ENCODE assay signal across 1 cellular context in genomic region chr22:24599514-24599913, GRCh38.
TF ChIP-seq lines count a peak whose summit lies in the region.

No MANE protein-coding gene starts in this region.

TF ChIP-seq in WTC11, 78 proteins besides CTCF, POLR2A, EP300 and RAD21 (continued from another document):
- TF ChIP-seq ARID4B (CRISPR knock-in tag; IDR thresholded peaks at IDR 0.05; ENCODE audit: borderline replicate concordance) (no peak), JUN (CRISPR knock-in tag; IDR thresholded peaks at IDR 0.05) (no peak), ZNF138 (CRISPR knock-in tag; conservative IDR thresholded peaks at IDR 0.05) (no peak), ZNF532 (CRISPR knock-in tag; IDR thresholded peaks at IDR 0.05; ENCODE audit: borderline replicate concordance) (no peak), IRF2 (CRISPR knock-in tag; IDR thresholded peaks at IDR 0.05; ENCODE audit: borderline replicate concordance, low read depth) (no peak), SMAD3 (CRISPR knock-in tag; IDR thresholded peaks at IDR 0.05; ENCODE audit: borderline replicate concordance) (no peak), SOX15 (CRISPR knock-in tag; IDR thresholded peaks at IDR 0.05) (no peak), ZBTB43 (CRISPR knock-in tag; IDR thresholded peaks at IDR 0.05) (no peak), NFATC4 (CRISPR knock-in tag; IDR thresholded peaks at IDR 0.05) (no peak), GABPB1 (CRISPR knock-in tag; IDR thresholded peaks at IDR 0.05) (no peak), NFYB (CRISPR knock-in tag; conservative IDR thresholded peaks at IDR 0.05; ENCODE audit: low read depth) (no peak), ZNF232 (CRISPR knock-in tag; IDR thresholded peaks at IDR 0.05) (no peak), E2F4 (CRISPR knock-in tag; IDR thresholded peaks at IDR 0.05; ENCODE audit: borderline replicate concordance, low read depth) (no peak), AFF4 (CRISPR knock-in tag; IDR thresholded peaks at IDR 0.05; ENCODE audit: borderline replicate concordance) (no peak), ERG (CRISPR knock-in tag; IDR thresholded peaks at IDR 0.05) (no peak), ZMAT4 (CRISPR knock-in tag; IDR thresholded peaks at IDR 0.05) (no peak), STAT6 (CRISPR knock-in tag; conservative IDR thresholded peaks at IDR 0.05; ENCODE audit: low read depth) (no peak), ZNF219 (CRISPR knock-in tag; IDR thresholded peaks at IDR 0.05; ENCODE audit: borderline replicate concordance) (no peak), ATF3 (CRISPR knock-in tag; conservative IDR thresholded peaks at IDR 0.05) (no peak)
